Comparison of ENCODE assay signal across 9 cellular contexts in the genomic region with DNA sequence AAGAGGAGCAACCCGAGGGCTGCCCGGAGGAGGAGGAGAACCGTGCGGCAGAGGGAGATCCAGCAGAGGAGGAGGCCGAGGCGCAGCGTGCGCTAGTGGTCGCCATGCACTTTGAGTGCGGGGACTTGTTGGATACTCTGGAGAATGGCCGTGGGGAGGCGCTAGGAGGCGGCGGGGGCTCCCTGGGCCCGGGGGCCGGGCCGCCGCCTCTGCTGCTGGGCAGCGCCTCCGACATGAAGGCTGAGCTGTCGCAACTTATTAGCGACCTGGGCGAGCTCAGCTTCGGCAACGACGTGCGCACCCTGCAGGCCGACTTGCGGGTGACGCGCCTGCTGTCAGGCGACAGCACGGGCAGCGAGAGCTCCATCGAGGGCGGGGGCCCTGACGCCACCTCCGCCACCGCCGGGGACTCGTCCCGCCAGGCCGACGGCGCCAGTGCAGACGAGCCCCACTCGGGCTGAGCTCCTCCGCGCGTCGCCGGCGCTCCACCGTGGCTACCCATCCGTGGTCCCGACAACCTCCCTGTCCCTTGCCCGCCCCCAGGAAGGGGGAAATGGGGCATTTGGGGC. TPM values are rescaled to one million over a fixed set of nuclear protein-coding genes. Genes with fewer than 3 reads are reported as not detected.
DNase-seq lines count a peak whose midpoint lies in the region; ATAC-seq, FAIRE-seq and TF ChIP-seq lines count a peak whose summit lies in the region.
"Had no signal": no experiment of that assay in that cellular context is flagged by ENCODE, and none has a peak within 500 bp of the region (broad histone marks: within the 10 kb centered on the region; RNA-seq: fewer than 3 reads in every experiment).

No MANE protein-coding gene starts in this region.

- ATAC-seq in K562: no peak

- no TSS peak for BruUV-seq in K562 (replicated peaks; lab: Mats Ljungman, UMichigan)

- H3K4me1 ChIP-seq in K562 (replicated peaks in 1 of 2; ENCODE audit: control insufficient read depth in 2 of 2, insufficient read depth in 2 of 2, low read length in 2 of 2): peaks cover 5 to 23% of the 10 kb centered on the region in 2 experiments

- H4K20me1 ChIP-seq in K562 (replicated peaks; ENCODE audit: control insufficient read depth, insufficient read depth, low read length): no peaks in the 10 kb centered on the region

- peak; percentile 41 for TF ChIP-seq CTCF in HL-60 (IDR thresholded peaks at IDR 0.05; ENCODE audit: insufficient read depth, low read length)
- no peak for TF ChIP-seq CTCF in K562 (IDR thresholded peaks at IDR 0.05 in 2 of 3, conservative IDR thresholded peaks at IDR 0.05 in 1 of 3; ENCODE audit: insufficient read depth in 2 of 3, low read depth in 1 of 3, low read length in 3 of 3)

- no peaks in the 10 kb centered on the region for H3K9me1 ChIP-seq in K562 (ENCODE audit: control insufficient read depth, insufficient read depth, low read length)

- no peaks in the 10 kb centered on the region for H3K36me3 ChIP-seq in K562 (ENCODE audit: control insufficient read depth, insufficient read depth, low read length)

- TF ChIP-seq RAD21 in K562 (CRISPR knock-in tag; conservative IDR thresholded peaks at IDR 0.05 in 1 of 2, IDR thresholded peaks at IDR 0.05 in 1 of 2): no peak

- no peaks in the 10 kb centered on the region for H3K27me3 ChIP-seq in HL-60 (ENCODE audit: insufficient read depth, poor library complexity, severe bottlenecking)
- H3K27me3 ChIP-seq in K562 (ENCODE audit: control insufficient read depth in 2 of 2, insufficient read depth in 2 of 2, low read length in 2 of 2): peaks cover 0 to 34% of the 10 kb centered on the region in 2 experiments; a peak in 3 of 5 replicates

- H3K4me3 ChIP-seq in HL-60 (replicated peaks; ENCODE audit: insufficient read depth, low read length) (peak overlapping the region; percentile 72), K562 (no peak overlapping the region)

- TF ChIP-seq POLR2A in K562 (conservative IDR thresholded peaks at IDR 0.05): no peak

- no peak overlapping the region for H3K4me2 ChIP-seq in K562 (ENCODE audit: insufficient read depth, low read length)

- H2AFZ ChIP-seq in K562 (ENCODE audit: low read depth, low read length): no peak overlapping the region

- no peaks in the 10 kb centered on the region for H3K9me3 ChIP-seq in K562 (replicated peaks; ENCODE audit: control insufficient read depth, insufficient read depth, low read depth, low read length)

- 88% methylated on average over 25 of the region's 57 CpGs for WGBS in K562 (ENCODE audit: insufficient coverage, low coverage, missing lambda C conversion rate)

- H3K9ac ChIP-seq in K562 (ENCODE audit: insufficient read depth in 1 of 2, low read depth in 2 of 2, low read length in 2 of 2): no peak overlapping the region

- no peak for TF ChIP-seq EP300 in K562 (IDR thresholded peaks at IDR 0.05; ENCODE audit: low read length)

- DNase-seq in NCI-H1417 (lab: John Stamatoyannopoulos, UW): peak; percentile 69 to 78 (median 74)
- no peak for DNase-seq in NCI-H1417 treated with DMSO at 0.1 percent for 48 hours (lab: John Stamatoyannopoulos, UW)
- peak; percentile 76 to 87 for DNase-seq in HL-60 (ENCODE audit: low read depth in 1 of 2, low spot score in 1 of 2)
- DNase-seq in T1000 (lab: John Stamatoyannopoulos, UW): peak; percentile 15
- DNase-seq in K562 (ENCODE audit: extremely low read depth in 1 of 4, low spot score in 3 of 4): no peak
- DNase-seq in iPS-NIHi7 (ENCODE audit: extremely low spot score): peak; percentile 71
- peak; percentile 40 to 70 for DNase-seq in stimulated activated CD4-positive, alpha-beta T cell treated with anti-CD3 and anti-CD28 coated beads, Interleukin-15, amount 100 ng/mL, for 1 hour (ENCODE audit: low read depth in 1 of 2, low spot score in 1 of 2)
- no peak for DNase-seq in HuH-7.5 (ENCODE audit: low spot score)

- no peak for FAIRE-seq in K562 (lab: Jason Lieb, UNC)
- FAIRE-seq: A204.1 had no signal

- CTCF ChIA-PET in K562 (lab: Yijun Ruan, JAX; ENCODE audit: low intra/inter-chr PET ratio): no interaction called here

- H3K27ac ChIP-seq in HL-60 (replicated peaks): peak overlapping the region; percentile 76
- H3K27ac ChIP-seq in K562 (ENCODE audit: extremely low read depth, low read depth, low read length): no peak overlapping the region

- intact Hi-C loops in K562 (cut with micrococcal nuclease): loop anchor here (10.0 kb wide), 1 partner anchor 267 kb away; no protein-coding TSS in a partner anchor

- POLR2A ChIA-PET in K562 (lab: Yijun Ruan, JAX): interaction anchor here (0.6 kb wide), 1 partner anchor 67 kb away, joined by 3 read pairs; no protein-coding TSS in a partner anchor

- in situ Hi-C loops in K562 (cut with MboI): loop anchor here (10.0 kb wide), 2 partner anchors 417 to 837 kb away; no protein-coding TSS in a partner anchor

- H3K79me2 ChIP-seq in K562 (ENCODE audit: control insufficient read depth, insufficient read depth, low read length): no peaks in the 10 kb centered on the region

TF ChIP-seq in K562, 482 proteins besides CTCF, POLR2A, EP300 and RAD21 (continues in another document):
- TF ChIP-seq BMI1 (IDR thresholded peaks at IDR 0.05; ENCODE audit: low read length) (no peak), LEF1 (IDR thresholded peaks at IDR 0.05) (no peak)

RNA-seq across cellular contexts. Expression of gene FAM43A, which starts 2.0 kb away (rescaled TPM):
- total RNA-seq in K562 (2011; cell fraction: chromatin; rRNA removed; ENCODE audit: low replicate concordance): 1.8 TPM in 1 of 2 replicates, not detected in the other
- total RNA-seq in K562 (2011; cell fraction: nucleolus; rRNA removed): 1.1 and 2.3 TPM in 2 replicates
- total RNA-seq in K562 (2011; cell fraction: nucleoplasm; rRNA removed): 0.46 and 0.73 TPM in 2 replicates
- total RNA-seq in K562 (2014; rRNA removed) (0.45 and 0.54 TPM in 2 replicates), K562 (2014; rRNA removed; fragmentation: Illumina TruSeq; extraction: Trizol) (0.16 and 0.18 TPM in 2 replicates), K562 (2015; rRNA removed; fragmentation: Illumina TruSeq; extraction: Trizol) (0.07 and 0.15 TPM in 2 replicates), K562 (2021) (0.74 and 1.2 TPM in 2 replicates)
- polyA plus RNA-seq in K562 (2011; rRNA removed) (0.60 and 0.61 TPM in 2 replicates), K562 (2014; fragmentation: Illumina TruSeq; extraction: Trizol) (0.18 and 0.21 TPM in 2 replicates), K562 (2014; fragmentation: Nextera tagmentation; extraction: Ambion mirVana) (under 1 TPM; 0.03 to 0.04 TPM), K562 (2014; rRNA removed) (0.56 and 0.76 TPM in 2 replicates)
- 0.69 and 3.2 TPM in 2 replicates for polyA plus RNA-seq in K562 (2011; cell fraction: cytosol; rRNA removed)
- 2.0 and 5.0 TPM in 2 replicates for polyA plus RNA-seq in K562 (2011; cell fraction: nucleus; rRNA removed)
- 1.0 and 1.5 TPM in 2 replicates for polyA plus RNA-seq in K562 (2012)
- 0.15 and 0.28 TPM in 2 replicates for polyA minus RNA-seq in K562 (2011; rRNA and poly(A)+ RNA removed)
- polyA minus RNA-seq in K562 (2011; cell fraction: cytosol; rRNA and poly(A)+ RNA removed): 0.55 and 1.0 TPM in 2 replicates
- 1.3 and 1.7 TPM in 2 replicates for polyA minus RNA-seq in K562 (2011; cell fraction: nucleus; rRNA and poly(A)+ RNA removed)

RNA-seq across cellular contexts. Expression of gene LSG1, which starts 15.7 kb away (rescaled TPM):
- total RNA-seq in K562 (2011; cell fraction: chromatin; rRNA removed; ENCODE audit: low replicate concordance): 63.6 and 106 TPM in 2 replicates
- 56.9 and 58.4 TPM in 2 replicates for total RNA-seq in K562 (2011; cell fraction: nucleolus; rRNA removed)
- total RNA-seq in K562 (2011; cell fraction: nucleoplasm; rRNA removed): 51.1 and 71.5 TPM in 2 replicates
- total RNA-seq in K562 (2014; rRNA removed) (45.4 and 59.8 TPM in 2 replicates), K562 (2014; rRNA removed; fragmentation: Illumina TruSeq; extraction: Trizol) (56.5 and 59.8 TPM in 2 replicates), K562 (2015; rRNA removed; fragmentation: Illumina TruSeq; extraction: Trizol) (68.4 and 73.7 TPM in 2 replicates), K562 (2021) (35.2 and 37.9 TPM in 2 replicates)
- polyA plus RNA-seq in K562 (2011; rRNA removed) (50.5 and 55.7 TPM in 2 replicates), K562 (2014; fragmentation: Illumina TruSeq; extraction: Trizol) (49.4 and 55.5 TPM in 2 replicates), K562 (2014; fragmentation: Nextera tagmentation; extraction: Ambion mirVana) (10 to 100 TPM; 14.9 to 23.0 TPM), K562 (2014; rRNA removed) (39.5 and 46.7 TPM in 2 replicates)
- 21.2 and 29.8 TPM in 2 replicates for polyA plus RNA-seq in K562 (2011; cell fraction: cytosol; rRNA removed)
- 58.3 and 70.1 TPM in 2 replicates for polyA plus RNA-seq in K562 (2011; cell fraction: nucleus; rRNA removed)
- 21.9 and 36.2 TPM in 2 replicates for polyA plus RNA-seq in K562 (2012)
- polyA minus RNA-seq in K562 (2011; rRNA and poly(A)+ RNA removed): 71.0 and 90.5 TPM in 2 replicates
- polyA minus RNA-seq in K562 (2011; cell fraction: cytosol; rRNA and poly(A)+ RNA removed): 29.7 and 38.5 TPM in 2 replicates
- polyA minus RNA-seq in K562 (2011; cell fraction: nucleus; rRNA and poly(A)+ RNA removed): 41.5 and 62.8 TPM in 2 replicates

RNA-seq across cellular contexts. Expression of gene TMEM44, which starts 54.5 kb away (rescaled TPM):
- 57.1 and 107 TPM in 2 replicates for total RNA-seq in K562 (2011; cell fraction: chromatin; rRNA removed; ENCODE audit: low replicate concordance)
- total RNA-seq in K562 (2011; cell fraction: nucleolus; rRNA removed): 59.7 and 67.4 TPM in 2 replicates
- total RNA-seq in K562 (2011; cell fraction: nucleoplasm; rRNA removed): 57.2 and 61.1 TPM in 2 replicates
- 13.1 and 13.8 TPM in 2 replicates for total RNA-seq in K562 (2014; rRNA removed)
- 6.0 and 7.2 TPM in 2 replicates for total RNA-seq in K562 (2014; rRNA removed; fragmentation: Illumina TruSeq; extraction: Trizol)
- total RNA-seq in K562 (2015; rRNA removed; fragmentation: Illumina TruSeq; extraction: Trizol): 7.5 TPM in 2 replicates
- total RNA-seq in K562 (2021): 16.9 and 18.1 TPM in 2 replicates
- 13.5 and 14.5 TPM in 2 replicates for polyA plus RNA-seq in K562 (2011; rRNA removed)
- 11.8 and 16.3 TPM in 2 replicates for polyA plus RNA-seq in K562 (2011; cell fraction: cytosol; rRNA removed)
- 44.6 and 76.9 TPM in 2 replicates for polyA plus RNA-seq in K562 (2011; cell fraction: nucleus; rRNA removed)
- polyA plus RNA-seq in K562 (2012): 9.8 and 17.5 TPM in 2 replicates
- 11.3 and 12.4 TPM in 2 replicates for polyA plus RNA-seq in K562 (2014; fragmentation: Illumina TruSeq; extraction: Trizol)
- 1 to 10 TPM in 1 of 2 experiments, under 1 TPM in 1; 0.53 to 1.7 TPM for polyA plus RNA-seq in K562 (2014; fragmentation: Nextera tagmentation; extraction: Ambion mirVana)
- 15.5 and 16.2 TPM in 2 replicates for polyA plus RNA-seq in K562 (2014; rRNA removed)
- 9.1 and 13.7 TPM in 2 replicates for polyA minus RNA-seq in K562 (2011; rRNA and poly(A)+ RNA removed)
- polyA minus RNA-seq in K562 (2011; cell fraction: cytosol; rRNA and poly(A)+ RNA removed): 7.7 and 7.8 TPM in 2 replicates
- 13.4 and 18.8 TPM in 2 replicates for polyA minus RNA-seq in K562 (2011; cell fraction: nucleus; rRNA and poly(A)+ RNA removed)

Comparison
In these comparisons a context has a peak if more than half of its experiments do, and no peak if none do; other contexts are left out.
1. DNase-seq: peak in NCI-H1417 (3 of 3), HL-60 (2 of 2), T1000 (single experiment), iPS-NIHi7 (single experiment) and stimulated activated CD4-positive, alpha-beta T cell treated with anti-CD3 and anti-CD28 coated beads, Interleukin-15, amount 100 ng/mL, for 1 hour (2 of 2); none in NCI-H1417 treated with DMSO at 0.1 percent for 48 hours (single experiment), K562 (0 of 4) and HuH-7.5 (single experiment).